Comparison of ENCODE assay signal across 1 cellular context in the genomic region with DNA sequence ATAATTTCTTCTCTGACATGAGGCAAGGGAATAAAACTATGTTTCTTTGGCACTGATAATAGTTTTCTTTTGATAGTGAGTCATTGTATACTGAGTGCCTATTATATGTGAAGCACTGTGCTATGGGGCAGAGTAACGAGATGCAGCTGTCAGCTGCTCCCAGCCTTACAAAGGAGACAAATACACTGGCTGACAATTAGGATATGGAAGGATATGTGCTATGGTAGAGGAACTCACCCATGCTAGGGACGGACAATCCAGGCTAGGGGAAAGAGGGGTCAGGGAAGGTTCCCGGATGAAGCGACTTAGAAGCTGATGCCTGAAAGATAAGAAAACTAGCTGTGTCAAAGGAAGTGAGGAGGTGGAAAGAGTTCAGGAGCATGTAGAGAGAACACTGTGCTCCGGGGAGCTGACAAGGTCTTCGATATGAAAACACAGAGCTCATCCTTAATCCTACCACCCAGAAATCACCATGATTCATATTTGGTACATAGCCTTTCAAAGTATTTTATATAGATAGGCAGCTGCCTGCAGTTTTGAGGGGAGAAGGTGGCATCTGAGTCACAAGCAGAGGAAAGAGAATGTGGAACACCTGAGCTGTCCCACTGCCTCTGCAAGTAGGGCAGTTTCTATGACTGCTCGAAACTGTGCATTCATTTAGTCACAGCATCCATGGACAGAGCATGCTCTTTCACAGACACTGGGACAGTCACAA.
TF ChIP-seq lines count a peak whose summit lies in the region.

No MANE protein-coding gene starts in this region.

TF ChIP-seq in HCT116, 20 proteins besides CTCF, POLR2A, EP300 and RAD21 (continued from another document):
- TF ChIP-seq REST (IDR thresholded peaks at IDR 0.05; ENCODE audit: low read depth) (no peak), SP1 (IDR thresholded peaks at IDR 0.05; ENCODE audit: low read depth) (no peak), FOSL1 (IDR thresholded peaks at IDR 0.05; ENCODE audit: low read depth) (no peak), EZH2 (IDR thresholded peaks at IDR 0.05) (no peak), TCF7L2 (IDR thresholded peaks at IDR 0.05; ENCODE audit: borderline replicate concordance, extremely low read depth, insufficient read depth, insufficient read length) (no peak), EZH2phosphoT487 (IDR thresholded peaks at IDR 0.05; ENCODE audit: borderline replicate concordance) (no peak), YY1 (IDR thresholded peaks at IDR 0.05; ENCODE audit: extremely low read depth, insufficient replicate concordance, low read depth, low read length) (no peak), CEBPB (IDR thresholded peaks at IDR 0.05; ENCODE audit: low read depth) (no peak), SIN3A (IDR thresholded peaks at IDR 0.05; ENCODE audit: low read depth) (no peak), JUND (IDR thresholded peaks at IDR 0.05) (no peak), POLR2AphosphoS5 (IDR thresholded peaks at IDR 0.05; ENCODE audit: low read depth, low read length) (no peak), SRF (IDR thresholded peaks at IDR 0.05; ENCODE audit: low read depth) (no peak), ZNF274 (IDR thresholded peaks at IDR 0.05; ENCODE audit: low read depth, low read length) (no peak), ELF1 (IDR thresholded peaks at IDR 0.05; ENCODE audit: borderline replicate concordance, low read depth) (no peak), EGR1 (IDR thresholded peaks at IDR 0.05; ENCODE audit: low read depth) (no peak), CBX3 (IDR thresholded peaks at IDR 0.05; ENCODE audit: low read depth) (no peak)
